18 cellular contexts compared by ENCODE assay signal in the genomic region with DNA sequence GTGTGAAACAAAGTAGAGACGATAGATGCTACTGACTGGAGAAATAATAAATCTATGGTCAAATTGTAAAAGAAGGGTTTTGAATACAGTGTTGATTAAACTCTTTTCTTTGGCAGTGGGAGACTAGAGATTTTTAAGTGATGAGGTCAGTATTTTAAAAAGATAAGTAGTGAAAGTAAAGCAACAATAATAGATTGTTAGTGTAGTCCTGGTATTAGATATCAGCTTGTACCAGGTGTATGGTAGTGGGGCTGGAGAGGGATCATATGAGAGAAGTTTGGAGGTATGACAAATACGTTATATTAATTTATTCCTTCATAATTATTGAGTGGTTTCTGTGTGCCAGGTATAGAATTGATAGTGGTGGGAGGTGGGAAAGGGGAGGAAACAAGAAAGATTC. TPM values are rescaled to one million over a fixed set of nuclear protein-coding genes. Genes with fewer than 3 reads are reported as not detected.
DNase-seq lines count a peak whose midpoint lies in the region; ATAC-seq and TF ChIP-seq lines count a peak whose summit lies in the region.
"Had no signal": no experiment of that assay in that cellular context is flagged by ENCODE, and none has a peak within 500 bp of the region (broad histone marks: within the 10 kb centered on the region; RNA-seq: fewer than 3 reads in every experiment).

No MANE protein-coding gene starts in this region.

- intact Hi-C loops in left ventricle myocardium inferior (cut with micrococcal nuclease): no loop called here
- intact Hi-C loops in left cardiac atrium (cut with DNase I): no loop called here
- intact Hi-C loops in left colon (cut with DNase I, micrococcal nuclease): no loop called here

- H3K27ac ChIP-seq in left ventricle myocardium inferior (replicated peaks): peak overlapping the region; percentile 17
- H3K27ac ChIP-seq: colonic mucosa, esophagus muscularis mucosa had no signal

- no peak overlapping the region for H3K4me3 ChIP-seq in left ventricle myocardium inferior
- H3K4me3 ChIP-seq: colonic mucosa, esophagus muscularis mucosa had no signal

- DNase-seq in left ventricle myocardium inferior (no peak), left cardiac atrium (no peak), NAMALWA (ENCODE audit: low spot score) (peak; percentile 40), left colon (no peak)
- DNase-seq: activated CD4-positive, CD25-positive, alpha-beta regulatory T cell treated with anti-CD3 and anti-CD28 coated beads, Interleukin-2, amount 50 U/mL, for 72 hours; colonic mucosa; DMS 273 treated with DMSO at 0.1 percent for 48 hours; H9; NCI-H1048; stimulated activated CD4-positive, alpha-beta T cell treated with anti-CD3 and anti-CD28 coated beads, Interleukin-12 subunit alpha, Interleukin-12 subunit beta, amount 100 ng/mL, for 4 hours; substantia nigra; T-cell had no signal

- H3K36me3 ChIP-seq in left ventricle myocardium inferior: peaks cover 16% of the 10 kb centered on the region
- H3K36me3 ChIP-seq: colonic mucosa had no signal

- H3K4me1 ChIP-seq in left ventricle myocardium inferior: peaks cover 12% of the 10 kb centered on the region
- H3K4me1 ChIP-seq: colonic mucosa, esophagus muscularis mucosa had no signal

- ATAC-seq in left cardiac atrium (no peak), GM21825 (IDR thresholded peaks at IDR 0.05; ENCODE audit: unreplicated experiment) (peak; percentile 20), left colon (no peak), GM18873 (IDR thresholded peaks at IDR 0.05; ENCODE audit: low FRiP score, unreplicated experiment) (no peak), GM19397 (IDR thresholded peaks at IDR 0.05; ENCODE audit: unreplicated experiment) (no peak), HG02970 (IDR thresholded peaks at IDR 0.05; ENCODE audit: low FRiP score, unreplicated experiment) (no peak)
- ATAC-seq: Panc1, T-cell had no signal

- H3K27me3 ChIP-seq in left ventricle myocardium inferior (ENCODE audit: low read depth): no peaks in the 10 kb centered on the region
- H3K27me3 ChIP-seq: colonic mucosa, esophagus muscularis mucosa had no signal

- no peak for TF ChIP-seq CTCF in left ventricle myocardium inferior (IDR thresholded peaks at IDR 0.05; ENCODE audit: borderline replicate concordance)

- peaks cover 60% of the 10 kb centered on the region for H3K9me3 ChIP-seq in left ventricle myocardium inferior (replicated peaks)
- H3K9me3 ChIP-seq: colonic mucosa had no signal

RNA-seq across cellular contexts. Expression of gene PHTF2, which starts 25.2 kb away (rescaled TPM):
- total RNA-seq in left ventricle myocardium inferior: 22.1 TPM
- total RNA-seq in left cardiac atrium: 10 to 100 TPM; 17.3 to 17.7 TPM
- total RNA-seq in left colon: 10 to 100 TPM; 10.6 to 11.3 TPM

RNA-seq across cellular contexts. Expression of gene TMEM60, which starts 25.6 kb away (rescaled TPM):
- total RNA-seq in left ventricle myocardium inferior: 8.2 TPM
- 10 to 100 TPM in 1 of 2 donors, 1 to 10 TPM in 1; 7.6 to 11.3 TPM for total RNA-seq in left cardiac atrium
- 10 to 100 TPM; 18.3 to 20.3 TPM for total RNA-seq in left colon
